ENCODE assay signal across 23 cellular contexts in the genomic region with DNA sequence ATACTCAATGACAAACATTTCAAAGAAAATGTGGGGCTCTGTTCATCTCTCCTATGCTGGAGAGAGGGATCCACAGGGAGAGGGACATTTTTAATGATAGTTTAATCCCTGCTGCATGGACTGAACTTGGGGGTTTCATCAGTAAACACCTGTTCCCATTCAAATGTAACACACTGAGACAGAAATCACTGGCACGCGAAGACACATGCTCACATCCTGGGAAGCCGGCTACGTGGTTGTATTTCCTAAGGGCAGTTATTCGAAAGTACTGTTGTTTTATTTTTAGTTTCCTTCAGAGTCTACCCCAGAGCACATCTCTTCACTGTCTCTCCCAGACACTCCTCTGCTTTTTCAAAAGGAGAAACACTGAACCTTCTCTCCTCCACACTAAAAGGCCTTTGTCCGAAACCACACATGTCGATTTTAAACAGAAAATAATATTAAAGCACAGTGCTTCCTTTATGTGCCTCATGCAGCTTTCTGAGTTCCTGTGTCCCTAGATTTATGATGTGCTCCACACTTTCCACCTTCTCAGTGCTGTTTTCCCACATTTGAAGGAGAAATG. TPM values are rescaled to one million over a fixed set of nuclear protein-coding genes. Genes with fewer than 3 reads are reported as not detected.
"Had no signal": no experiment of that assay in that cellular context is flagged by ENCODE, and none has a peak within 500 bp of the region (broad histone marks: within the 10 kb centered on the region; RNA-seq: fewer than 3 reads in every experiment).

No MANE protein-coding gene starts in this region.

- H3K4me1 Mint-ChIP-seq: activated B cell treated with CpG ODN at 0.5 μM for 24 hours; activated naive CD8-positive, alpha-beta T cell treated with anti-CD3 and anti-CD28 coated beads for 36 hours; naive thymus-derived CD8-positive, alpha-beta T cell; stimulated activated naive B cell treated with anti-CD40 and anti-IgM and Interleukin-4, amounts not matched to agents 10 μg/mL and 1 μg/mL and 100 μg/mL, for 72 hours had no signal

- H3K9me3 Mint-ChIP-seq: activated B cell treated with CpG ODN at 0.5 μM for 24 hours; activated CD4-positive, alpha-beta memory T cell treated with anti-CD3 and anti-CD28 coated beads for 36 hours; activated naive CD8-positive, alpha-beta T cell treated with anti-CD3 and anti-CD28 coated beads for 36 hours; activated T-helper 1 cell treated with anti-CD3 and anti-CD28 coated beads, Interleukin-12 subunit alpha, Interleukin-12 subunit beta, Interleukin-2, Interleukin-4 antibody, amounts not matched to agents 30 ng/mL and 10 ng/mL and 1 ng/mL, durations not matched to agents 14 hours and 24 hours and 36 hours had no signal

- H3K4me1 ChIP-seq: gastrocnemius medialis had no signal

- H3K36me3 ChIP-seq: cardiac muscle cell, gastrocnemius medialis, heart left ventricle, sigmoid colon, spleen had no signal

- H3K27me3 Mint-ChIP-seq: activated CD4-positive, alpha-beta memory T cell treated with anti-CD3 and anti-CD28 coated beads for 36 hours had no signal

- H3K36me3 Mint-ChIP-seq: activated CD4-positive, alpha-beta memory T cell treated with anti-CD3 and anti-CD28 coated beads for 36 hours; activated naive CD8-positive, alpha-beta T cell treated with anti-CD3 and anti-CD28 coated beads for 36 hours; naive thymus-derived CD8-positive, alpha-beta T cell; stimulated activated naive B cell treated with anti-CD40 and anti-IgM and Interleukin-4, amounts not matched to agents 10 μg/mL and 1 μg/mL and 100 μg/mL, for 72 hours had no signal

- H3K27me3 ChIP-seq: cardiac muscle cell, gastrocnemius medialis, heart left ventricle, sigmoid colon, spleen had no signal

- H3K9me3 ChIP-seq: gastrocnemius medialis, mucosa of descending colon, sigmoid colon, spleen had no signal

- H3K4me3 ChIP-seq: cardiac muscle cell, gastrocnemius medialis, heart left ventricle, mucosa of descending colon, sigmoid colon, spleen had no signal

- H3K27ac Mint-ChIP-seq: activated B cell treated with CpG ODN at 0.5 μM for 24 hours; activated CD4-positive, alpha-beta memory T cell treated with anti-CD3 and anti-CD28 coated beads for 36 hours; activated naive CD8-positive, alpha-beta T cell treated with anti-CD3 and anti-CD28 coated beads for 36 hours; activated T-helper 1 cell treated with anti-CD3 and anti-CD28 coated beads, Interleukin-12 subunit alpha, Interleukin-12 subunit beta, Interleukin-2, Interleukin-4 antibody, amounts not matched to agents 30 ng/mL and 10 ng/mL and 1 ng/mL, durations not matched to agents 14 hours and 24 hours and 36 hours; naive thymus-derived CD8-positive, alpha-beta T cell; stimulated activated naive B cell treated with anti-CD40 and anti-IgM and Interleukin-4, amounts not matched to agents 10 μg/mL and 1 μg/mL and 100 μg/mL, for 72 hours had no signal

- H3K4me3 Mint-ChIP-seq: activated B cell treated with CpG ODN at 0.5 μM for 24 hours; activated CD4-positive, alpha-beta memory T cell treated with anti-CD3 and anti-CD28 coated beads for 36 hours; activated naive CD8-positive, alpha-beta T cell treated with anti-CD3 and anti-CD28 coated beads for 36 hours; activated T-helper 1 cell treated with anti-CD3 and anti-CD28 coated beads, Interleukin-12 subunit alpha, Interleukin-12 subunit beta, Interleukin-2, Interleukin-4 antibody, amounts not matched to agents 30 ng/mL and 10 ng/mL and 1 ng/mL, durations not matched to agents 14 hours and 24 hours and 36 hours; naive thymus-derived CD8-positive, alpha-beta T cell; stimulated activated naive B cell treated with anti-CD40 and anti-IgM and Interleukin-4, amounts not matched to agents 10 μg/mL and 1 μg/mL and 100 μg/mL, for 72 hours had no signal

- H3K27ac ChIP-seq: cardiac muscle cell, epithelial cell of prostate, gastrocnemius medialis, heart left ventricle, sigmoid colon, spleen had no signal

- DNase-seq: activated B cell treated with CpG ODN at 0.5 μM for 24 hours; activated CD4-positive, alpha-beta memory T cell treated with anti-CD3 and anti-CD28 coated beads for 36 hours; activated CD4-positive, alpha-beta T cell treated with anti-CD3 and anti-CD28 coated beads for 4 hours; activated naive CD4-positive, alpha-beta T cell; activated naive CD8-positive, alpha-beta T cell treated with anti-CD3 and anti-CD28 coated beads for 36 hours; activated T-cell treated with anti-CD3 and anti-CD28 coated beads for 4 hours; amygdala; dermis blood vessel endothelial cell; effector memory CD4-positive, alpha-beta T cell; gastrocnemius medialis; heart left ventricle; mesenchymal stem cell; mucosa of descending colon; naive thymus-derived CD8-positive, alpha-beta T cell; nucleus accumbens; sigmoid colon; spleen; stimulated activated naive B cell treated with anti-CD40 and anti-IgM and Interleukin-4, amounts not matched to agents 10 μg/mL and 1 μg/mL and 100 μg/mL, for 72 hours; T-helper 1 cell; T-helper 9 cell had no signal

RNA-seq across cellular contexts. Expression of a gene that starts 52.8 kb away (rescaled TPM):
- total RNA-seq: activated B cell treated with CpG ODN at 0.5 μM for 24 hours; activated naive CD8-positive, alpha-beta T cell treated with anti-CD3 and anti-CD28 coated beads for 36 hours; activated T-helper 1 cell treated with anti-CD3 and anti-CD28 coated beads, Interleukin-12 subunit alpha, Interleukin-12 subunit beta, Interleukin-2, Interleukin-4 antibody, amounts not matched to agents 30 ng/mL and 10 ng/mL and 1 ng/mL, durations not matched to agents 14 hours and 24 hours and 36 hours; cardiac muscle cell; dermis blood vessel endothelial cell; naive thymus-derived CD8-positive, alpha-beta T cell had no signal
- polyA plus RNA-seq: cardiac muscle cell; naive thymus-derived CD8-positive, alpha-beta T cell had no signal
